5 cellular contexts compared by ENCODE assay signal in the genomic region with DNA sequence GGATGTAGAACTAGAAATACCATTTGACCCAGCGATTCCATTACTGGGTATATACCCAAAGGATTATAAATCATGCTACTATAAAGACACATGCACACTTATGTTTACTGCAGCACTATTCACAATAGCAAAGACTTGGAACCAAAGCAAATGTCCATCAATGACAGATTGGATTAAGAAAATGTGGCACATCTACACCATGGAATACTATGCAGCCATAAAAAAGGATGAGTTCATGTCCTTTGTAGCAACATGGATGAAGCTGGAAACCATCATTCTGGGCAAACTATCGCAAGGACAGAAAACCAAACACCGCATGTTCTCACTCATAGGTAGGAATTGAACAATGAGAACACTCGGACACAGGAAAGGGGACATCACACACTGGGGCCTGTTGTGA. TPM values are rescaled to one million over a fixed set of nuclear protein-coding genes. Genes with fewer than 3 reads are reported as not detected.
"Had no signal": no experiment of that assay in that cellular context is flagged by ENCODE, and none has a peak within 500 bp of the region (broad histone marks: within the 10 kb centered on the region; RNA-seq: fewer than 3 reads in every experiment).

No MANE protein-coding gene starts in this region.

RNA-seq across cellular contexts. Expression of gene SP9, which starts 24.9 kb away (rescaled TPM):
- total RNA-seq: HepG2, HT-29, HT1080, IMR-90 had no signal
- polyA plus RNA-seq: HepG2, IgD-negative memory B cell, IMR-90 had no signal
